In genomic region chrX:70675284-70675683, GRCh38 we compare ENCODE assay signal across 25 cellular contexts.
DNase-seq lines count a peak whose midpoint lies in the region; TF ChIP-seq lines count a peak whose summit lies in the region.
"Had no signal": no experiment of that assay in that cellular context is flagged by ENCODE, and none has a peak within 500 bp of the region (broad histone marks: within the 10 kb centered on the region; RNA-seq: fewer than 3 reads in every experiment).

No MANE protein-coding gene starts in this region.

- H3K9me3 ChIP-seq in HEK293 (ENCODE audit: control insufficient read depth, insufficient read depth, low read depth, low read length), result peaks cover 3% of the 10 kb centered on the region; the same call in 1 of the 2 replicates
- H3K9me3 ChIP-seq: SJCRH30 had no signal

- peak overlapping the region; percentile 33 for H3K4me3 Mint-ChIP-seq in activated T-cell treated with anti-CD3 and anti-CD28 coated beads, Interleukin-2, amount 50 U/mL, for 24 hours
- H3K4me3 Mint-ChIP-seq in T-helper 1 cell treated with Interleukin-12 subunit alpha and Interleukin-12 subunit beta and Interleukin-4 antibody, amounts not matched to agents 30 μg/mL and 1 μg/mL, for 36 hours, result no peak overlapping the region
- H3K4me3 Mint-ChIP-seq in activated naive CD8-positive, alpha-beta T cell treated with anti-CD3 and anti-CD28 coated beads for 36 hours, result no peak overlapping the region
- H3K4me3 Mint-ChIP-seq: CD4-positive, alpha-beta memory T cell; GM23338; H9; HFFc6 had no signal

- H3K9me3 Mint-ChIP-seq in activated T-cell treated with anti-CD3 and anti-CD28 coated beads, Interleukin-2, amount 50 U/mL, for 24 hours, result peaks cover 2% of the 10 kb centered on the region
- H3K9me3 Mint-ChIP-seq in T-helper 1 cell treated with Interleukin-12 subunit alpha and Interleukin-12 subunit beta and Interleukin-4 antibody, amounts not matched to agents 30 μg/mL and 1 μg/mL, for 36 hours, result peaks cover 6% of the 10 kb centered on the region
- peaks cover 9% of the 10 kb centered on the region for H3K9me3 Mint-ChIP-seq in activated naive CD8-positive, alpha-beta T cell treated with anti-CD3 and anti-CD28 coated beads for 36 hours
- H3K9me3 Mint-ChIP-seq: GM23338, HFFc6 had no signal

- no peaks in the 10 kb centered on the region; the same call in 1 of the 2 replicates for H3K4me1 ChIP-seq in HEK293 (ENCODE audit: control insufficient read depth, insufficient read depth, low read length)
- H3K4me1 ChIP-seq: SJCRH30 had no signal

- H3K36me3 ChIP-seq in HEK293 (ENCODE audit: control insufficient read depth in 2 of 2, insufficient read depth in 1 of 2, low read length in 2 of 2), result no peaks in the 10 kb centered on the region
- H3K36me3 ChIP-seq: SJCRH30 had no signal

- peaks cover 31% of the 10 kb centered on the region for H3K27me3 Mint-ChIP-seq in activated T-cell treated with anti-CD3 and anti-CD28 coated beads, Interleukin-2, amount 50 U/mL, for 24 hours
- no peaks in the 10 kb centered on the region for H3K27me3 Mint-ChIP-seq in T-helper 1 cell treated with Interleukin-12 subunit alpha and Interleukin-12 subunit beta and Interleukin-4 antibody, amounts not matched to agents 30 μg/mL and 1 μg/mL, for 36 hours (ENCODE audit: low read depth)
- H3K27me3 Mint-ChIP-seq in activated naive CD8-positive, alpha-beta T cell treated with anti-CD3 and anti-CD28 coated beads for 36 hours, result peaks cover 4% of the 10 kb centered on the region
- H3K27me3 Mint-ChIP-seq: CD4-positive, alpha-beta memory T cell had no signal

- H3K36me3 Mint-ChIP-seq in activated T-cell treated with anti-CD3 and anti-CD28 coated beads, Interleukin-2, amount 50 U/mL, for 24 hours (ENCODE audit: low read depth), result no peaks in the 10 kb centered on the region
- H3K36me3 Mint-ChIP-seq in T-helper 1 cell treated with Interleukin-12 subunit alpha and Interleukin-12 subunit beta and Interleukin-4 antibody, amounts not matched to agents 30 μg/mL and 1 μg/mL, for 36 hours (ENCODE audit: low read depth), result peaks cover 4% of the 10 kb centered on the region
- peaks cover 5% of the 10 kb centered on the region for H3K36me3 Mint-ChIP-seq in activated naive CD8-positive, alpha-beta T cell treated with anti-CD3 and anti-CD28 coated beads for 36 hours

- DNase-seq in activated T-cell treated with anti-CD3 and anti-CD28 coated beads, Interleukin-2, amount 50 U/mL, for 24 hours, result no peak
- DNase-seq in activated T-cell treated with anti-CD3 and anti-CD28 coated beads, Interleukin-2, amount 50 U/mL, for 48 hours, result no peak
- no peak for DNase-seq in activated naive CD8-positive, alpha-beta T cell treated with anti-CD3 and anti-CD28 coated beads for 36 hours
- DNase-seq in NCI-H524 (lab: John Stamatoyannopoulos, UW) (no peak), NCI-H146 (lab: John Stamatoyannopoulos, UW) (no peak)
- DNase-seq: C1 segment of cervical spinal cord; CD4-positive, alpha-beta memory T cell; COR-L47; DMS53; H9; HFFc6; Karpas-422; NCI-H1092; NCI-H1417 treated with DMSO at 0.1 percent for 48 hours; NCI-H187; NCI-H2081 treated with DMSO at 0.1 percent for 48 hours; NCI-H2171 treated with DMSO at 0.1 percent for 48 hours; NCI-H524 treated with DMSO at 0.1 percent for 48 hours; NCI-H774; NK-92 treated with Interleukin-12 subunit alpha and Interleukin-12 subunit beta, amount 100 ng/mL, for 24 hours; PC-3; SJCRH30 had no signal

- peaks cover 32% of the 10 kb centered on the region for H3K4me1 Mint-ChIP-seq in activated T-cell treated with anti-CD3 and anti-CD28 coated beads, Interleukin-2, amount 50 U/mL, for 24 hours (ENCODE audit: low read depth)
- H3K4me1 Mint-ChIP-seq in T-helper 1 cell treated with Interleukin-12 subunit alpha and Interleukin-12 subunit beta and Interleukin-4 antibody, amounts not matched to agents 30 μg/mL and 1 μg/mL, for 36 hours (ENCODE audit: low read depth), result peaks cover 7% of the 10 kb centered on the region
- H3K4me1 Mint-ChIP-seq in activated naive CD8-positive, alpha-beta T cell treated with anti-CD3 and anti-CD28 coated beads for 36 hours, result peaks cover 16% of the 10 kb centered on the region
- H3K4me1 Mint-ChIP-seq: CD4-positive, alpha-beta memory T cell; GM23338; H9 had no signal

- no peak overlapping the region for H3K27ac ChIP-seq in HEK293 (ENCODE audit: extremely low read depth, low read depth, low read length)
- H3K27ac ChIP-seq: SJCRH30 had no signal

- TF ChIP-seq CTCF in HEK293 (tag by site-specific recombination; IDR thresholded peaks at IDR 0.05), result no peak

- POLR2A ChIA-PET in HEK293 (lab: Yijun Ruan, JAX), result no interaction called here

- H3K27ac Mint-ChIP-seq in activated T-cell treated with anti-CD3 and anti-CD28 coated beads, Interleukin-2, amount 50 U/mL, for 24 hours, result peak overlapping the region; percentile 81
- peak overlapping the region; percentile 24 for H3K27ac Mint-ChIP-seq in T-helper 1 cell treated with Interleukin-12 subunit alpha and Interleukin-12 subunit beta and Interleukin-4 antibody, amounts not matched to agents 30 μg/mL and 1 μg/mL, for 36 hours
- peak overlapping the region; percentile 48 for H3K27ac Mint-ChIP-seq in activated naive CD8-positive, alpha-beta T cell treated with anti-CD3 and anti-CD28 coated beads for 36 hours
- H3K27ac Mint-ChIP-seq: GM23338, H9, HFFc6 had no signal

- CTCF ChIA-PET in HEK293 (lab: Yijun Ruan, JAX), result interaction anchor here (0.7 kb wide), 1 partner anchor 261 kb away, joined by 3 read pairs; no protein-coding TSS in a partner anchor

- H3K4me3 ChIP-seq in HEK293 (ENCODE audit: low read depth, low read length), result no peak overlapping the region
- H3K4me3 ChIP-seq: GM23338, SJCRH30 had no signal

TF ChIP-seq in HEK293, 187 proteins besides CTCF, POLR2A, EP300 and RAD21:
- TF ChIP-seq ZNF26 (tag by site-specific recombination; IDR thresholded peaks at IDR 0.05) (no peak), ZNF37A (tag by site-specific recombination; IDR thresholded peaks at IDR 0.05) (no peak), KLF8 (tag by site-specific recombination; IDR thresholded peaks at IDR 0.05) (no peak), ZNF157 (tag by site-specific recombination; IDR thresholded peaks at IDR 0.05) (no peak), ZNF280C (tag by site-specific recombination; IDR thresholded peaks at IDR 0.05) (no peak), PRDM1 (tag by site-specific recombination; IDR thresholded peaks at IDR 0.05) (peak; percentile 37; the same call in 1 of the 2 replicates)

Comparison
In these comparisons a context has a peak if more than half of its experiments do, and no peak if none do; other contexts are left out.
1. H3K27ac Mint-ChIP-seq: peak in every context shown above with its lines; median percentile 81 in activated T-cell treated with anti-CD3 and anti-CD28 coated beads, Interleukin-2, amount 50 U/mL, for 24 hours; 48 in activated naive CD8-positive, alpha-beta T cell treated with anti-CD3 and anti-CD28 coated beads for 36 hours; 24 in T-helper 1 cell treated with Interleukin-12 subunit alpha and Interleukin-12 subunit beta and Interleukin-4 antibody, amounts not matched to agents 30 μg/mL and 1 μg/mL, for 36 hours.